Comparison of ENCODE assay signal across 11 cellular contexts in genomic region chr20:45359069-45359405, GRCh38. TPM values are rescaled to one million over a fixed set of nuclear protein-coding genes. Genes with fewer than 3 reads are reported as not detected.
A peak's percentile ranks its signal among the peaks of the same experiment; 100 is the strongest.
DNase-seq lines count a peak whose midpoint lies in the region; ATAC-seq and TF ChIP-seq lines count a peak whose summit lies in the region.
"Had no signal": no experiment of that assay in that cellular context is flagged by ENCODE, and none has a peak within 500 bp of the region (broad histone marks: within the 10 kb centered on the region; RNA-seq: fewer than 3 reads in every experiment).

No MANE protein-coding gene starts in this region.

- 87 to 90% methylated on average over 7 of the region's 7 CpGs for WGBS in GM23248 (ENCODE audit: low coverage in 1 of 2, low lambda C conversion rate in 2 of 2, missing lambda C conversion rate in 2 of 2), 2 experiments
- WGBS in body of pancreas, 2 donors = 57 to 60% methylated on average over 7 of the region's 7 CpGs
- 83 to 89% methylated on average over 7 of the region's 7 CpGs for WGBS in sigmoid colon, 2 donors

- peak; percentile 28 for DNase-seq in GM23248
- peak in 3 of 4 donors; percentile 57 to 78 (median 65) for DNase-seq in body of pancreas
- peak; percentile 49 for DNase-seq in left ventricle myocardium inferior
- peak; percentile 81 for DNase-seq in sigmoid colon
- DNase-seq in NCI-H2081 treated with DMSO at 0.1 percent for 48 hours (lab: John Stamatoyannopoulos, UW) = no peak
- DNase-seq: activated T-cell treated with anti-CD3 and anti-CD28 coated beads, Interleukin-2, amount 50 U/mL, for 1 hour; mesendoderm; stimulated activated CD4-positive, alpha-beta T cell treated with anti-CD3 and anti-CD28 coated beads, Interleukin-4, amount 100 ng/mL, for 1 hour had no signal

- peaks cover 7% of the 10 kb centered on the region for H3K79me2 ChIP-seq in GM23248 (ENCODE audit: insufficient read depth)

- H3K9me3 ChIP-seq in GM23248 (ENCODE audit: low read depth) = no peaks in the 10 kb centered on the region
- no peaks in the 10 kb centered on the region for H3K9me3 ChIP-seq in body of pancreas
- no peaks in the 10 kb centered on the region for H3K9me3 ChIP-seq in left ventricle myocardium inferior (replicated peaks)
- no peaks in the 10 kb centered on the region for H3K9me3 ChIP-seq in sigmoid colon

- no peak overlapping the region for H3K9ac ChIP-seq in GM23248

- H3K36me3 ChIP-seq in GM23248 (ENCODE audit: low read depth) = no peaks in the 10 kb centered on the region
- H3K36me3 ChIP-seq in body of pancreas (replicated peaks in 1 of 2; ENCODE audit: insufficient read depth in 1 of 2, low read depth in 2 of 2) = no peaks in the 10 kb centered on the region
- H3K36me3 ChIP-seq in left ventricle myocardium inferior = no peaks in the 10 kb centered on the region
- H3K36me3 ChIP-seq in sigmoid colon = no peaks in the 10 kb centered on the region

- peak overlapping the region; percentile 55 for H3K4me2 ChIP-seq in GM23248 (ENCODE audit: unreplicated experiment)

- H4K20me1 ChIP-seq in GM23248 (ENCODE audit: insufficient read depth) = no peaks in the 10 kb centered on the region

- peak in 3 of 4 donors; percentile 71 to 82 (median 74) for TF ChIP-seq EP300 in sigmoid colon (IDR thresholded peaks at IDR 0.05)

- H3K27ac ChIP-seq in GM23248 (peak overlapping the region; percentile 63), body of pancreas (peak overlapping the region; percentile 72 to 94 (median 82)), left ventricle myocardium inferior (replicated peaks) (peak overlapping the region; percentile 93), sigmoid colon (peak overlapping the region; percentile 80 to 96 (median 90))

- in situ Hi-C loops in GM23248 (cut with MboI) = no loop called here

- H2AFZ ChIP-seq in GM23248 = no peak overlapping the region

- H3K9me2 ChIP-seq in GM23248 (ENCODE audit: insufficient read depth) = no peaks in the 10 kb centered on the region

- H3K27me3 ChIP-seq in GM23248 (replicated peaks; ENCODE audit: insufficient read depth) = no peaks in the 10 kb centered on the region
- H3K27me3 ChIP-seq in body of pancreas = no peaks in the 10 kb centered on the region
- H3K27me3 ChIP-seq in left ventricle myocardium inferior (ENCODE audit: low read depth) = no peaks in the 10 kb centered on the region
- no peaks in the 10 kb centered on the region for H3K27me3 ChIP-seq in sigmoid colon

- TF ChIP-seq POLR2A in body of pancreas (IDR thresholded peaks at IDR 0.05) = no peak
- no peak for TF ChIP-seq POLR2A in sigmoid colon (IDR thresholded peaks at IDR 0.05)

- peaks cover 46% of the 10 kb centered on the region for H3F3A ChIP-seq in GM23248 (ENCODE audit: insufficient read depth)

- no peak overlapping the region for H3K4me3 ChIP-seq in GM23248
- H3K4me3 ChIP-seq in body of pancreas = no peak overlapping the region
- no peak overlapping the region for H3K4me3 ChIP-seq in left ventricle myocardium inferior
- no peak overlapping the region for H3K4me3 ChIP-seq in sigmoid colon

- intact Hi-C loops in body of pancreas (cut with DNase I) (no loop called here), left ventricle myocardium inferior (cut with micrococcal nuclease) (no loop called here), sigmoid colon (cut with DNase I) (loop anchor here (2.0 kb wide), 1 partner anchor 14 kb away; no protein-coding TSS in a partner anchor)

- peaks cover 41% of the 10 kb centered on the region for H3K4me1 ChIP-seq in GM23248 (ENCODE audit: insufficient read depth)
- peaks cover 57% of the 10 kb centered on the region for H3K4me1 ChIP-seq in body of pancreas
- peaks cover 70% of the 10 kb centered on the region for H3K4me1 ChIP-seq in left ventricle myocardium inferior
- peaks cover 0 to 77% (median 66%) of the 10 kb centered on the region in 4 donors for H3K4me1 ChIP-seq in sigmoid colon

- TF ChIP-seq CTCF in body of pancreas (IDR thresholded peaks at IDR 0.05) = no peak
- no peak for TF ChIP-seq CTCF in left ventricle myocardium inferior (IDR thresholded peaks at IDR 0.05; ENCODE audit: borderline replicate concordance)
- no peak for TF ChIP-seq CTCF in sigmoid colon (IDR thresholded peaks at IDR 0.05)

- ATAC-seq in body of pancreas (no peak), HG02981 (IDR thresholded peaks at IDR 0.05; ENCODE audit: unreplicated experiment) (no peak), HG03175 (IDR thresholded peaks at IDR 0.05; ENCODE audit: unreplicated experiment) (no peak), HG03025 (IDR thresholded peaks at IDR 0.05; ENCODE audit: low FRiP score, unreplicated experiment) (no peak)

RNA-seq across cellular contexts. Expression of gene SYS1, which starts 3.9 kb away (rescaled TPM):
- total RNA-seq in GM23248 (2014; rRNA removed; shearing (Covaris generic)) = 27.3 and 38.7 TPM in 2 replicates
- polyA plus RNA-seq in GM23248 (2016; fragmentation: Nextera tagmentation; extraction: Ambion mirVana) (24.6 and 27.1 TPM in 2 replicates), sigmoid colon (10 to 100 TPM; 14.4 to 35.6 (median 17.1) TPM)
- total RNA-seq in body of pancreas (10 to 100 TPM; 14.2 to 15.3 TPM), left ventricle myocardium inferior (20.8 TPM), sigmoid colon (10 to 100 TPM; 44.2 to 58.7 (median 52.2) TPM)

RNA-seq across cellular contexts. Expression of gene SDC4, which starts 10.8 kb away (rescaled TPM):
- total RNA-seq in GM23248 (2014; rRNA removed; shearing (Covaris generic)) = 368 and 410 TPM in 2 replicates
- polyA plus RNA-seq in GM23248 (2016; fragmentation: Nextera tagmentation; extraction: Ambion mirVana) (454 and 461 TPM in 2 replicates), sigmoid colon (10 to 100 TPM; 22.2 to 63.9 (median 23.6) TPM)
- total RNA-seq in body of pancreas (10 to 100 TPM; 62.0 to 97.6 TPM), left ventricle myocardium inferior (77.4 TPM), sigmoid colon (100 to 1,000 TPM in 1 of 4 donors, 10 to 100 TPM in 3; 79.9 to 149 (median 88.5) TPM)

RNA-seq across cellular contexts. Expression of gene TP53TG5, which starts 19.1 kb away (rescaled TPM):
- total RNA-seq in GM23248 (2014; rRNA removed; shearing (Covaris generic)) = not detected in 2 replicates
- polyA plus RNA-seq in GM23248 (2016; fragmentation: Nextera tagmentation; extraction: Ambion mirVana) (0.42 and 0.55 TPM in 2 replicates), sigmoid colon (under 1 TPM in 1 of 3 donors, not detected in 2; 0.03 TPM)
- total RNA-seq in body of pancreas (not detected), left ventricle myocardium inferior (0.80 TPM), sigmoid colon (under 1 TPM in 1 of 4 donors, not detected in 3; 0.36 TPM)

RNA-seq across cellular contexts. Expression of gene DBNDD2, which starts 49.1 kb away (rescaled TPM):
- total RNA-seq in GM23248 (2014; rRNA removed; shearing (Covaris generic)) = 5.1 and 5.7 TPM in 2 replicates
- 27.9 and 30.0 TPM in 2 replicates for polyA plus RNA-seq in GM23248 (2016; fragmentation: Nextera tagmentation; extraction: Ambion mirVana)
- total RNA-seq in body of pancreas = 10 to 100 TPM; 10.5 to 20.5 TPM
- 362 TPM for total RNA-seq in left ventricle myocardium inferior
- 100 to 1,000 TPM in 3 of 4 donors, 10 to 100 TPM in 1; 99.7 to 111 (median 103) TPM for total RNA-seq in sigmoid colon
- 100 to 1,000 TPM; 112 to 174 (median 137) TPM for polyA plus RNA-seq in sigmoid colon

RNA-seq across cellular contexts. Expression of gene MATN4, which starts 50.9 kb away (rescaled TPM):
- not detected in 2 replicates for total RNA-seq in GM23248 (2014; rRNA removed; shearing (Covaris generic))
- polyA plus RNA-seq in GM23248 (2016; fragmentation: Nextera tagmentation; extraction: Ambion mirVana) (0.09 TPM in 1 of 2 replicates, not detected in the other), sigmoid colon (under 1 TPM in 1 of 3 donors, not detected in 2; 0.17 TPM)
- total RNA-seq in body of pancreas (1 to 10 TPM; 4.9 to 5.3 TPM), left ventricle myocardium inferior (not detected), sigmoid colon (not detected)
